22 cellular contexts compared by ENCODE assay signal in genomic region chr11:6334806-6335205, GRCh38. TPM values are rescaled to one million over a fixed set of nuclear protein-coding genes. Genes with fewer than 3 reads are reported as not detected.
DNase-seq lines count a peak whose midpoint lies in the region; ATAC-seq lines count a peak whose summit lies in the region.
"Had no signal": no experiment of that assay in that cellular context is flagged by ENCODE, and none has a peak within 500 bp of the region (broad histone marks: within the 10 kb centered on the region; RNA-seq: fewer than 3 reads in every experiment).

No MANE protein-coding gene starts in this region.

- ATAC-seq in HG02759 (IDR thresholded peaks at IDR 0.05; ENCODE audit: unreplicated experiment) = peak; percentile 56
- ATAC-seq: GM12878 had no signal

- H3K27ac ChIP-seq in neuronal stem cell (replicated peaks; ENCODE audit: low read length) = no peak overlapping the region
- H3K27ac ChIP-seq: BLaER1 had no signal

- H3K18ac ChIP-seq in neuronal stem cell (ENCODE audit: low read length) = no peak overlapping the region

- H2AFZ ChIP-seq in neuronal stem cell (ENCODE audit: low read length) = no peak overlapping the region

- H2BK15ac ChIP-seq in neuronal stem cell (ENCODE audit: low read length) = no peak overlapping the region

- no peak overlapping the region for H3K4ac ChIP-seq in neuronal stem cell (ENCODE audit: low read length)

- H2BK12ac ChIP-seq in neuronal stem cell (ENCODE audit: low read length) = no peak overlapping the region

- H4K8ac ChIP-seq in neuronal stem cell (ENCODE audit: low read depth, low read length) = no peak overlapping the region

- H3K4me2 ChIP-seq in neuronal stem cell (ENCODE audit: insufficient read depth, low read length, poor library complexity, severe bottlenecking) = no peak overlapping the region
- H3K4me2 ChIP-seq: BLaER1 had no signal

- no peaks in the 10 kb centered on the region for H3K36me3 ChIP-seq in neuronal stem cell (replicated peaks in 1 of 2; ENCODE audit: control insufficient read depth in 2 of 2, insufficient read depth in 2 of 2, low read length in 2 of 2)
- H3K36me3 ChIP-seq: BE2C, BLaER1 had no signal

- H3K4me3 ChIP-seq in neuronal stem cell (ENCODE audit: low read length in 2 of 2) = no peak overlapping the region
- H3K4me3 ChIP-seq: BLaER1, GM12878 had no signal

- DNase-seq in neuronal stem cell (ENCODE audit: low spot score) (no peak), HUDEP-2 (lab: John Stamatoyannopoulos, UW; ENCODE audit: unreplicated experiment in 76 of 76) (no peak), HT-29 (ENCODE audit: low spot score) (no peak)
- no peak for DNase-seq in activated CD4-positive, alpha-beta T cell treated with anti-CD3 and anti-CD28 coated beads for 4 hours
- DNase-seq: 8988T; ACHN; BE2C; C1 segment of cervical spinal cord; CD4-positive, alpha-beta memory T cell; CD4-positive, CD25-positive, alpha-beta regulatory T cell; CD8-positive, alpha-beta memory T cell; COR-L47; DMS 273 treated with DMSO at 0.1 percent for 48 hours; DMS153; DMS53; DMS79; DND-41; EL; GDM1 had no signal

- no CpG with 5 or more reads among the region's 6 CpGs for WGBS in neuronal stem cell (ENCODE audit: extremely low coverage in 2 of 2, insufficient read length in 2 of 2, insufficient replicate concordance in 1 of 2), 2 donors

- no peak overlapping the region for H2BK120ac ChIP-seq in neuronal stem cell (ENCODE audit: low read depth, low read length)

- H3K9me3 ChIP-seq in neuronal stem cell (replicated peaks in 1 of 2; ENCODE audit: control insufficient read depth in 2 of 2, insufficient read depth in 1 of 2, low read depth in 1 of 2, low read length in 2 of 2) = no peaks in the 10 kb centered on the region
- H3K9me3 ChIP-seq: BE2C, BLaER1 had no signal

- peaks cover 0 to 9% (median 0%) of the 10 kb centered on the region in 3 experiments for H3K27me3 ChIP-seq in neuronal stem cell (ENCODE audit: control insufficient read depth in 3 of 3, insufficient read depth in 3 of 3, low read depth in 1 of 3, low read length in 3 of 3)
- H3K27me3 ChIP-seq: BE2C, BLaER1 had no signal

- H3K79me1 ChIP-seq in neuronal stem cell (ENCODE audit: low read depth, low read length) = no peaks in the 10 kb centered on the region

- no peak overlapping the region for H3K23ac ChIP-seq in neuronal stem cell (ENCODE audit: low read depth, low read length, poor library complexity)

- no peaks in the 10 kb centered on the region for H3K4me1 ChIP-seq in neuronal stem cell (ENCODE audit: control insufficient read depth in 2 of 2, insufficient read depth in 1 of 2, low read depth in 1 of 2, low read length in 2 of 2)
- H3K4me1 ChIP-seq: BE2C, BLaER1 had no signal

- no peak overlapping the region for H3K14ac ChIP-seq in neuronal stem cell (ENCODE audit: low read length)

- no peak overlapping the region for H2BK5ac ChIP-seq in neuronal stem cell (ENCODE audit: low read length)

- no peak overlapping the region for H4K91ac ChIP-seq in neuronal stem cell (ENCODE audit: low read depth, low read length, poor library complexity)

- H3K9ac ChIP-seq in neuronal stem cell (ENCODE audit: low read depth, low read length, poor library complexity) = no peak overlapping the region
- H3K9ac ChIP-seq: BLaER1 had no signal

- H2AK5ac ChIP-seq in neuronal stem cell (ENCODE audit: low read depth, low read length) = peak overlapping the region; percentile 51

RNA-seq across cellular contexts. Expression of gene CAVIN3, which starts 14.5 kb away (rescaled TPM):
- polyA plus RNA-seq in neuronal stem cell (2013, experiment 1 of 2) = 11.2 TPM
- polyA plus RNA-seq in neuronal stem cell (2013, experiment 2 of 2) = 11.2 TPM
- total RNA-seq in HT-29 (2014; rRNA removed; shearing (Covaris generic)) = 1.6 TPM in 1 of 2 replicates, not detected in the other
- polyA plus RNA-seq: CD8-positive, alpha-beta memory T cell had no signal

RNA-seq across cellular contexts. Expression of gene SMPD1, which starts 55.5 kb away (rescaled TPM):
- 8.1 TPM for polyA plus RNA-seq in neuronal stem cell (2013, experiment 1 of 2)
- polyA plus RNA-seq in neuronal stem cell (2013, experiment 2 of 2) = 7.8 TPM
- 3.1 and 4.4 TPM in 2 replicates for total RNA-seq in HT-29 (2014; rRNA removed; shearing (Covaris generic))
